8 cellular contexts compared by ENCODE assay signal in genomic region chr19:52922841-52923781, GRCh38. TPM values are rescaled to one million over a fixed set of nuclear protein-coding genes. Genes with fewer than 3 reads are reported as not detected.
DNase-seq lines count a peak whose midpoint lies in the region; ATAC-seq and TF ChIP-seq lines count a peak whose summit lies in the region.

Gene ZNF888, minus strand, starts transcription at chr19:52923428. Its CDS starts 5,555 bp downstream, at chr19:52917873.

- H3K27me3 Mint-ChIP-seq in activated B cell treated with CpG ODN at 0.5 μM for 24 hours (no peaks in the 10 kb centered on the region), immature natural killer cell (ENCODE audit: low read depth in 3 of 3) (peaks cover 1 to 4% (median 4%) of the 10 kb centered on the region in 3 donors)

- TF ChIP-seq CTCF in GM13976 (IDR thresholded peaks at IDR 0.05; ENCODE audit: borderline replicate concordance, control extremely low read depth, extremely low read depth, insufficient read depth, missing control alignments) (no peak), activated B cell treated with CpG ODN at 0.5 μM for 24 hours (IDR thresholded peaks at IDR 0.05) (no peak), cardiac fibroblast (IDR thresholded peaks at IDR 0.05; ENCODE audit: low read depth, low read length) (no peak), spleen (IDR thresholded peaks at IDR 0.05 in 8 of 11, conservative IDR thresholded peaks at IDR 0.05 in 3 of 11) (peak in 1 of 11 experiments; percentile 23)

- H3K4me3 Mint-ChIP-seq in activated B cell treated with CpG ODN at 0.5 μM for 24 hours: peak within 1 kb of the TSS; percentile 95
- peak within 1 kb of the TSS; percentile 90 to 98 (median 96) for H3K4me3 Mint-ChIP-seq in immature natural killer cell

- POLR2A ChIA-PET in activated B cell treated with CpG ODN at 0.5 μM for 24 hours (lab: Charles Lee): interaction anchor here (1.3 kb wide), 1 partner anchor 40 kb away, joined by 4 read pairs; the partner anchor contains the start of gene ZNF816

- H3K4me3 ChIP-seq in cardiac fibroblast (replicated peaks in 1 of 2; ENCODE audit: low read depth in 2 of 2, low read length in 2 of 2) (peak within 1 kb of the TSS; percentile 64 to 72), spleen (peak within 1 kb of the TSS; percentile 59 to 87 (median 66))

- H3K27me3 ChIP-seq in spleen (replicated peaks in 1 of 7): no peaks in the 10 kb centered on the region

- H3K9me3 Mint-ChIP-seq in activated B cell treated with CpG ODN at 0.5 μM for 24 hours (no peaks in the 10 kb centered on the region), immature natural killer cell (no peaks in the 10 kb centered on the region)

- H3K4me1 Mint-ChIP-seq in activated B cell treated with CpG ODN at 0.5 μM for 24 hours: peaks cover 29% of the 10 kb centered on the region
- peaks cover 36 to 37% of the 10 kb centered on the region in 2 donors for H3K4me1 Mint-ChIP-seq in immature natural killer cell

- ATAC-seq in HG02870 (IDR thresholded peaks at IDR 0.05; ENCODE audit: unreplicated experiment) (peak; percentile 88), activated B cell treated with CpG ODN at 0.5 μM for 24 hours (ENCODE audit: low read depth) (peak; percentile 100), HG03469 (IDR thresholded peaks at IDR 0.05; ENCODE audit: unreplicated experiment) (no peak)

- WGBS in spleen, 5 donors: 2 to 4% (median 2%) methylated on average over 50 to 55 of the region's 55 CpGs

- H3K36me3 Mint-ChIP-seq in activated B cell treated with CpG ODN at 0.5 μM for 24 hours (ENCODE audit: low read depth) (peaks cover 17% of the 10 kb centered on the region), immature natural killer cell (peaks cover 0 to 4% (median 0%) of the 10 kb centered on the region in 3 donors)

- H3K9me3 ChIP-seq in spleen: no peaks in the 10 kb centered on the region

- peak; percentile 94 for DNase-seq in GM13976 (ENCODE audit: low spot score)
- peak; percentile 71 to 74 for DNase-seq in NCI-H1930 (lab: John Stamatoyannopoulos, UW)
- DNase-seq in activated B cell treated with CpG ODN at 0.5 μM for 24 hours: peak; percentile 81
- DNase-seq in cardiac fibroblast (ENCODE audit: low read depth in 2 of 2): peak; percentile 81 to 86
- peak; percentile 85 to 86 (median 85) for DNase-seq in immature natural killer cell
- DNase-seq in spleen: peak; percentile 98

- intact Hi-C loops in activated B cell treated with CpG ODN at 0.5 μM for 24 hours (cut with micrococcal nuclease) (loop anchor here (2.0 kb wide), 5 partner anchors 20 to 396 kb away; partner anchors contain the start of genes ZNF320, ZNF600, ZNF808 and ZNF816), spleen (cut with DNase I; ENCODE audit: low total_unique reads) (no loop called here)

- H3K27ac Mint-ChIP-seq in activated B cell treated with CpG ODN at 0.5 μM for 24 hours (peak within 1 kb of the TSS; percentile 88), immature natural killer cell (peak within 1 kb of the TSS; percentile 87 to 97 (median 92))

- H3K36me3 ChIP-seq in spleen: peaks cover 0 to 20% (median 5%) of the 10 kb centered on the region in 6 donors

- peak within 1 kb of the TSS; percentile 79 to 91 (median 90) for H3K27ac ChIP-seq in spleen

- peaks cover 7 to 35% (median 20%) of the 10 kb centered on the region in 6 donors for H3K4me1 ChIP-seq in spleen

- in situ Hi-C loops in GM13976 (cut with MboI; ENCODE audit: low sequenced_read_pairs, unreplicated experiment): no loop called here

- TF ChIP-seq POLR2A in spleen (IDR thresholded peaks at IDR 0.05): peak in 2 of 3 donors; percentile 25 to 31

- CTCF ChIA-PET in activated B cell treated with CpG ODN at 0.5 μM for 24 hours (lab: Charles Lee): no interaction called here

RNA-seq across cellular contexts. Expression of gene ZNF888, which starts in this region (rescaled TPM):
- 9.0 and 11.9 TPM in 2 replicates for total RNA-seq in activated B cell treated with CpG ODN at 0.5 μM for 24 hours
- polyA plus RNA-seq in immature natural killer cell: 1 to 10 TPM; 1.9 to 3.9 (median 1.9) TPM
- total RNA-seq in spleen: 1 to 10 TPM; 4.3 to 7.7 (median 5.4) TPM
- 1 to 10 TPM; 2.0 to 2.6 (median 2.2) TPM for polyA plus RNA-seq in spleen
